ENCODE assay signal across 9 cellular contexts in genomic region chrX:137427813-137428212, GRCh38.
DNase-seq lines count a peak whose midpoint lies in the region; ATAC-seq, FAIRE-seq and TF ChIP-seq lines count a peak whose summit lies in the region.
"Had no signal": no experiment of that assay in that cellular context is flagged by ENCODE, and none has a peak within 500 bp of the region (broad histone marks: within the 10 kb centered on the region; RNA-seq: fewer than 3 reads in every experiment).

No MANE protein-coding gene starts in this region.

- TF ChIP-seq EP300 in tibial nerve (IDR thresholded peaks at IDR 0.05): no peak

- H3K9me3 Mint-ChIP-seq in activated naive CD4-positive, alpha-beta T cell treated with anti-CD3 and anti-CD28 coated beads, Interleukin-2, amount 10 ng/mL, durations not matched to agents 7 days and 5 days: no peaks in the 10 kb centered on the region
- peaks cover 3% of the 10 kb centered on the region for H3K9me3 Mint-ChIP-seq in memory B cell

- H3K4me3 ChIP-seq in bronchial epithelial cell (ENCODE audit: low read depth, low read length): peak overlapping the region; percentile 20
- H3K4me3 ChIP-seq in tibial nerve: peak overlapping the region; percentile 24 to 55 (median 32)

- peaks cover 0 to 23% (median 3%) of the 10 kb centered on the region in 4 donors for H3K4me1 ChIP-seq in tibial nerve

- H3K4me3 Mint-ChIP-seq in activated naive CD4-positive, alpha-beta T cell treated with anti-CD3 and anti-CD28 coated beads, Interleukin-2, amount 10 ng/mL, durations not matched to agents 7 days and 5 days: peak overlapping the region; percentile 61
- H3K4me3 Mint-ChIP-seq in memory B cell: peak overlapping the region; percentile 32

- H3K9me3 ChIP-seq in tibial nerve: no peaks in the 10 kb centered on the region

- no peak overlapping the region for H3K27ac Mint-ChIP-seq in activated naive CD4-positive, alpha-beta T cell treated with anti-CD3 and anti-CD28 coated beads, Interleukin-2, amount 10 ng/mL, durations not matched to agents 7 days and 5 days
- no peak overlapping the region for H3K27ac Mint-ChIP-seq in memory B cell

- 0 to 39% methylated on average over 7 to 19 of the region's 19 CpGs for WGBS in tibial nerve, 2 donors

- no peak for TF ChIP-seq POLR2A in tibial nerve (IDR thresholded peaks at IDR 0.05)

- peaks cover 8% of the 10 kb centered on the region for H3K4me1 Mint-ChIP-seq in activated naive CD4-positive, alpha-beta T cell treated with anti-CD3 and anti-CD28 coated beads, Interleukin-2, amount 10 ng/mL, durations not matched to agents 7 days and 5 days
- H3K4me1 Mint-ChIP-seq in memory B cell: no peaks in the 10 kb centered on the region

- FAIRE-seq in bronchial epithelial cell (lab: Jason Lieb, UNC): no peak

- H3K36me3 ChIP-seq in bronchial epithelial cell (ENCODE audit: control insufficient read depth, insufficient read depth, low read length) (no peaks in the 10 kb centered on the region), tibial nerve (no peaks in the 10 kb centered on the region)

- TF ChIP-seq CTCF in bronchial epithelial cell (IDR thresholded peaks at IDR 0.05; ENCODE audit: insufficient read depth, low read length, severe bottlenecking) (no peak), tibial nerve (IDR thresholded peaks at IDR 0.05) (no peak)

- H3K36me3 Mint-ChIP-seq in activated naive CD4-positive, alpha-beta T cell treated with anti-CD3 and anti-CD28 coated beads, Interleukin-2, amount 10 ng/mL, durations not matched to agents 7 days and 5 days: no peaks in the 10 kb centered on the region
- peaks cover 2% of the 10 kb centered on the region for H3K36me3 Mint-ChIP-seq in memory B cell

- H3K27me3 ChIP-seq in bronchial epithelial cell (ENCODE audit: control insufficient read depth, insufficient read depth, low read length) (peaks cover 26% of the 10 kb centered on the region), tibial nerve (peaks cover 0 to 85% of the 10 kb centered on the region in 2 donors)

- peak; percentile 25 for DNase-seq in activated naive CD4-positive, alpha-beta T cell treated with anti-CD3 and anti-CD28 coated beads, Interleukin-2, amount 10 ng/mL, durations not matched to agents 7 days and 5 days
- no peak for DNase-seq in activated naive CD4-positive, alpha-beta T cell treated with Interleukin-2 at 50 U/mL for 16 hours
- DNase-seq in bronchial epithelial cell (ENCODE audit: low read depth) (no peak), memory B cell (ENCODE audit: low spot score in 2 of 2) (no peak), tibial nerve (ENCODE audit: low spot score in 2 of 2) (no peak)
- no peak for DNase-seq in stimulated activated CD4-positive, alpha-beta T cell treated with anti-CD3 and anti-CD28 coated beads, Interleukin-2, amount 100 ng/mL, for 24 hours
- DNase-seq: central memory CD4-positive, alpha-beta T cell had no signal

- no peak overlapping the region for H3K27ac ChIP-seq in tibial nerve

- peaks cover 87% of the 10 kb centered on the region for H3K27me3 Mint-ChIP-seq in activated naive CD4-positive, alpha-beta T cell treated with anti-CD3 and anti-CD28 coated beads, Interleukin-2, amount 10 ng/mL, durations not matched to agents 7 days and 5 days
- peaks cover 11% of the 10 kb centered on the region for H3K27me3 Mint-ChIP-seq in memory B cell

- CTCF ChIA-PET in activated naive CD4-positive, alpha-beta T cell treated with anti-CD3 and anti-CD28 coated beads, Interleukin-2, amount 10 ng/mL, durations not matched to agents 7 days and 5 days (lab: Charles Lee): no interaction called here

- ATAC-seq in memory B cell (ENCODE audit: low read depth) (no peak), GM21367 (IDR thresholded peaks at IDR 0.05; ENCODE audit: unreplicated experiment) (no peak), GM18868 (IDR thresholded peaks at IDR 0.05; ENCODE audit: unreplicated experiment) (no peak)
